In genomic region chr7:151250181-151251095, GRCh38 we compare ENCODE assay signal across 9 cellular contexts. TPM values are rescaled to one million over a fixed set of nuclear protein-coding genes. Genes with fewer than 3 reads are reported as not detected.
DNase-seq lines count a peak whose midpoint lies in the region; ATAC-seq and TF ChIP-seq lines count a peak whose summit lies in the region.
"Had no signal": no experiment of that assay in that cellular context is flagged by ENCODE, and none has a peak within 500 bp of the region (broad histone marks: within the 10 kb centered on the region; RNA-seq: fewer than 3 reads in every experiment).

No MANE protein-coding gene starts in this region.

- H2BK120ac ChIP-seq in mesendoderm (ENCODE audit: low read depth, low read length): peak overlapping the region; percentile 3

- no peak overlapping the region for H3K27ac Mint-ChIP-seq in GM23338
- H3K27ac Mint-ChIP-seq in activated CD4-positive, alpha-beta memory T cell treated with anti-CD3 and anti-CD28 coated beads for 36 hours: no peak overlapping the region

- H3K79me2 ChIP-seq in GM23338 (replicated peaks; ENCODE audit: insufficient read depth): no peaks in the 10 kb centered on the region
- no peaks in the 10 kb centered on the region for H3K79me2 ChIP-seq in mesendoderm (ENCODE audit: control insufficient read depth, insufficient read depth, low read length)

- H3K79me1 ChIP-seq in mesendoderm (ENCODE audit: low read length): no peaks in the 10 kb centered on the region

- H3K4me1 ChIP-seq in GM23338 (ENCODE audit: insufficient read depth) (peaks cover 38% of the 10 kb centered on the region), body of pancreas (peaks cover 60% of the 10 kb centered on the region), mesendoderm (ENCODE audit: control insufficient read depth, low read depth, low read length) (peaks cover 30% of the 10 kb centered on the region), stomach (peaks cover 60 to 74% (median 69%) of the 10 kb centered on the region in 4 donors)

- no peaks in the 10 kb centered on the region; the same call in 2 of the 3 replicates for H3K9me3 Mint-ChIP-seq in GM23338
- no peaks in the 10 kb centered on the region for H3K9me3 Mint-ChIP-seq in activated CD4-positive, alpha-beta memory T cell treated with anti-CD3 and anti-CD28 coated beads for 36 hours

- H4K20me1 ChIP-seq in GM23338 (replicated peaks; ENCODE audit: insufficient read depth): no peaks in the 10 kb centered on the region

- H4K8ac ChIP-seq in mesendoderm (ENCODE audit: low read depth, low read length): no peak overlapping the region

- in situ Hi-C loops in brain microvascular endothelial cell (cut with HindIII; ENCODE audit: low pct_ligation_motif_present, low sequenced_read_pairs): no loop called here

- no peaks in the 10 kb centered on the region; the same call in 2 of the 3 replicates for H3K36me3 Mint-ChIP-seq in GM23338 (ENCODE audit: low read depth)
- no peaks in the 10 kb centered on the region for H3K36me3 Mint-ChIP-seq in activated CD4-positive, alpha-beta memory T cell treated with anti-CD3 and anti-CD28 coated beads for 36 hours

- POLR2A ChIA-PET in activated CD4-positive, alpha-beta memory T cell treated with anti-CD3 and anti-CD28 coated beads for 36 hours (lab: Charles Lee): no interaction called here

- H3K36me3 ChIP-seq in GM23338 (ENCODE audit: insufficient read depth): no peaks in the 10 kb centered on the region
- no peaks in the 10 kb centered on the region for H3K36me3 ChIP-seq in body of pancreas (replicated peaks in 1 of 2; ENCODE audit: insufficient read depth in 1 of 2, low read depth in 2 of 2)
- H3K36me3 ChIP-seq in mesendoderm (ENCODE audit: control insufficient read depth, insufficient read depth, low read length): no peaks in the 10 kb centered on the region
- H3K36me3 ChIP-seq in stomach: no peaks in the 10 kb centered on the region
- H3K36me3 ChIP-seq in brain microvascular endothelial cell (replicated peaks): no peaks in the 10 kb centered on the region

- H3K27me3 ChIP-seq in GM23338 (ENCODE audit: insufficient read depth) (peaks cover 83% of the 10 kb centered on the region), body of pancreas (no peaks in the 10 kb centered on the region), mesendoderm (ENCODE audit: insufficient read depth, low read length, poor library complexity) (no peaks in the 10 kb centered on the region), stomach (peaks cover 0 to 52% (median 13%) of the 10 kb centered on the region in 3 donors), brain microvascular endothelial cell (replicated peaks) (peaks cover under 1% of the 10 kb centered on the region)

- peak overlapping the region; percentile 84 for H2AK5ac ChIP-seq in mesendoderm (ENCODE audit: low read length)

- H3K4me2 ChIP-seq in GM23338 (peak overlapping the region; percentile 90), mesendoderm (ENCODE audit: low read length) (no peak overlapping the region)

- peak overlapping the region; percentile 16 for H3K18ac ChIP-seq in mesendoderm (ENCODE audit: low read length)

- ATAC-seq in GM23338: no peak
- no peak for ATAC-seq in body of pancreas
- no peak for ATAC-seq in GM18519 (IDR thresholded peaks at IDR 0.05; ENCODE audit: low FRiP score, unreplicated experiment)

- H3K9me3 ChIP-seq in body of pancreas (no peaks in the 10 kb centered on the region), stomach (no peaks in the 10 kb centered on the region)

- no peak overlapping the region for H4K5ac ChIP-seq in mesendoderm (ENCODE audit: low read length)

- H3K27me3 Mint-ChIP-seq in GM23338 (ENCODE audit: insufficient read depth, low read depth, poor library complexity): peaks cover 81% of the 10 kb centered on the region
- peaks cover 66% of the 10 kb centered on the region for H3K27me3 Mint-ChIP-seq in activated CD4-positive, alpha-beta memory T cell treated with anti-CD3 and anti-CD28 coated beads for 36 hours

- TF ChIP-seq POLR2A in body of pancreas (IDR thresholded peaks at IDR 0.05) (no peak), stomach (IDR thresholded peaks at IDR 0.05) (no peak)

- peak overlapping the region; percentile 7 for H3K9ac ChIP-seq in mesendoderm (ENCODE audit: low read length)

- peaks cover 10% of the 10 kb centered on the region for H3F3A ChIP-seq in GM23338 (replicated peaks; ENCODE audit: low read depth)

- no peak overlapping the region for H3K23ac ChIP-seq in mesendoderm (ENCODE audit: low read length)

- 54 to 67% methylated on average over 5 to 6 of the region's 6 CpGs for WGBS in body of pancreas, 2 donors
- WGBS in mesendoderm (ENCODE audit: extremely low coverage, insufficient coverage, low lambda C conversion rate): no CpG with 5 or more reads among the region's 6 CpGs
- 49 to 56% (median 54%) methylated on average over 6 of the region's 6 CpGs for WGBS in stomach, 5 donors

- DNase-seq in GM23338 (ENCODE audit: low spot score): no peak
- DNase-seq in body of pancreas: no peak
- no peak for DNase-seq in mesendoderm
- no peak for DNase-seq in stomach
- DNase-seq in NCI-H146 (lab: John Stamatoyannopoulos, UW): no peak
- no peak for DNase-seq in brain microvascular endothelial cell
- DNase-seq in activated CD4-positive, alpha-beta memory T cell treated with anti-CD3 and anti-CD28 coated beads for 36 hours: no peak

- peaks cover 61% of the 10 kb centered on the region for H3K4me1 Mint-ChIP-seq in GM23338
- peaks cover 20% of the 10 kb centered on the region for H3K4me1 Mint-ChIP-seq in activated CD4-positive, alpha-beta memory T cell treated with anti-CD3 and anti-CD28 coated beads for 36 hours (ENCODE audit: low read depth)

- H3K4ac ChIP-seq in mesendoderm (ENCODE audit: low read depth, low read length): no peak overlapping the region

- H3K27ac ChIP-seq in GM23338 (ENCODE audit: low read depth) (no peak overlapping the region), body of pancreas (peak overlapping the region; percentile 12 to 93 (median 90)), mesendoderm (ENCODE audit: low read depth, low read length) (no peak overlapping the region), stomach (peak overlapping the region; percentile 88 to 94 (median 92)), brain microvascular endothelial cell (no peak overlapping the region)

- peak overlapping the region; percentile 94 for H3K4me3 ChIP-seq in GM23338
- no peak overlapping the region for H3K4me3 ChIP-seq in body of pancreas
- H3K4me3 ChIP-seq in mesendoderm (ENCODE audit: low read length): no peak overlapping the region
- peak overlapping the region in 3 of 4 donors; percentile 50 to 61 (median 59) for H3K4me3 ChIP-seq in stomach
- H3K4me3 ChIP-seq in brain microvascular endothelial cell (ENCODE audit: low read depth, low read length): no peak overlapping the region

- H2AFZ ChIP-seq in GM23338: no peak overlapping the region

- intact Hi-C loops in body of pancreas (cut with DNase I): no loop called here
- intact Hi-C loops in stomach (cut with DNase I; ENCODE audit: low total_unique reads): no loop called here
- intact Hi-C loops in activated CD4-positive, alpha-beta memory T cell treated with anti-CD3 and anti-CD28 coated beads for 36 hours (cut with micrococcal nuclease): no loop called here

- H3K9me2 ChIP-seq in GM23338 (ENCODE audit: insufficient read depth): no peaks in the 10 kb centered on the region

- no peak for TF ChIP-seq EP300 in stomach (IDR thresholded peaks at IDR 0.05)

- H2BK5ac ChIP-seq in mesendoderm (ENCODE audit: low read length): no peak overlapping the region

- TF ChIP-seq CTCF in GM23338 (conservative IDR thresholded peaks at IDR 0.05; ENCODE audit: low read depth in 2 of 2): no peak
- no peak for TF ChIP-seq CTCF in body of pancreas (IDR thresholded peaks at IDR 0.05)
- TF ChIP-seq CTCF in stomach (IDR thresholded peaks at IDR 0.05): peak in 1 of 7 experiments; percentile 8
- TF ChIP-seq CTCF in brain microvascular endothelial cell (IDR thresholded peaks at IDR 0.05; ENCODE audit: low read depth, low read length, missing control alignments): no peak

- H3K4me3 Mint-ChIP-seq in GM23338: peak overlapping the region; percentile 69
- no peak overlapping the region for H3K4me3 Mint-ChIP-seq in activated CD4-positive, alpha-beta memory T cell treated with anti-CD3 and anti-CD28 coated beads for 36 hours

- H2BK15ac ChIP-seq in mesendoderm (replicated peaks; ENCODE audit: low read depth): no peak overlapping the region

- H3K56ac ChIP-seq in mesendoderm (ENCODE audit: low read length): peak overlapping the region; percentile 53

- CTCF ChIA-PET in activated CD4-positive, alpha-beta memory T cell treated with anti-CD3 and anti-CD28 coated beads for 36 hours (lab: Charles Lee): interaction anchor here (0.7 to 0.9 kb wide), 2 partner anchors 82 to 198 kb away, joined by 3 read pairs; no protein-coding TSS in a partner anchor

RNA-seq across cellular contexts. Expression of gene SMARCD3, which starts 1.9 kb away (rescaled TPM):
- total RNA-seq in GM23338 (2014; rRNA removed; shearing (Covaris generic)): 2.2 and 3.3 TPM in 2 replicates
- 2.7 and 4.0 TPM in 2 replicates for polyA plus RNA-seq in GM23338 (2016; fragmentation: Nextera tagmentation; extraction: Ambion mirVana)
- total RNA-seq in body of pancreas: 10 to 100 TPM; 22.3 to 37.2 TPM
- 7.4 TPM for polyA plus RNA-seq in mesendoderm (2013, experiment 1 of 2)
- 5.9 TPM for polyA plus RNA-seq in mesendoderm (2013, experiment 2 of 2)
- 100 to 1,000 TPM in 1 of 5 donors, 10 to 100 TPM in 4; 11.6 to 105 (median 22.5) TPM for total RNA-seq in stomach
- polyA plus RNA-seq in stomach: 10 to 100 TPM; 27.4 to 43.5 (median 38.6) TPM
- total RNA-seq in activated CD4-positive, alpha-beta memory T cell treated with anti-CD3 and anti-CD28 coated beads for 36 hours: 1 to 10 TPM; 4.4 to 5.5 TPM

RNA-seq across cellular contexts. Expression of gene CHPF2, which starts 18.2 kb away (rescaled TPM):
- 24.9 and 26.1 TPM in 2 replicates for total RNA-seq in GM23338 (2014; rRNA removed; shearing (Covaris generic))
- 4.8 and 5.4 TPM in 2 replicates for polyA plus RNA-seq in GM23338 (2016; fragmentation: Nextera tagmentation; extraction: Ambion mirVana)
- total RNA-seq in body of pancreas: 10 to 100 TPM; 24.4 to 52.1 TPM
- polyA plus RNA-seq in mesendoderm (2013, experiment 1 of 2): 7.4 TPM
- polyA plus RNA-seq in mesendoderm (2013, experiment 2 of 2): 7.9 TPM
- total RNA-seq in stomach: 100 to 1,000 TPM in 1 of 5 donors, 10 to 100 TPM in 4; 12.8 to 100 (median 66.9) TPM
- 10 to 100 TPM in 2 of 3 donors, 1 to 10 TPM in 1; 5.8 to 15.5 (median 13.8) TPM for polyA plus RNA-seq in stomach
- total RNA-seq in activated CD4-positive, alpha-beta memory T cell treated with anti-CD3 and anti-CD28 coated beads for 36 hours: 10 to 100 TPM; 33.6 to 34.2 TPM

RNA-seq across cellular contexts. Expression of gene ABCF2, which starts 23.4 kb away (rescaled TPM):
- total RNA-seq in GM23338 (2014; rRNA removed; shearing (Covaris generic)): 47.9 and 58.7 TPM in 2 replicates
- 17.8 and 18.7 TPM in 2 replicates for polyA plus RNA-seq in GM23338 (2016; fragmentation: Nextera tagmentation; extraction: Ambion mirVana)
- 10 to 100 TPM; 11.9 to 13.5 TPM for total RNA-seq in body of pancreas
- polyA plus RNA-seq in mesendoderm (2013, experiment 1 of 2): 36.4 TPM
- 36.2 TPM for polyA plus RNA-seq in mesendoderm (2013, experiment 2 of 2)
- total RNA-seq in stomach: 10 to 100 TPM in 3 of 5 donors, 1 to 10 TPM in 2; 5.2 to 28.0 (median 13.4) TPM
- polyA plus RNA-seq in stomach: 10 to 100 TPM; 14.3 to 16.3 (median 16.1) TPM
- 10 to 100 TPM; 41.1 to 41.2 TPM for total RNA-seq in activated CD4-positive, alpha-beta memory T cell treated with anti-CD3 and anti-CD28 coated beads for 36 hours

RNA-seq across cellular contexts. Expression of gene H2BK1, which starts 40.1 kb away (rescaled TPM):
- total RNA-seq in GM23338 (2014; rRNA removed; shearing (Covaris generic)): not detected in 2 replicates
- polyA plus RNA-seq in GM23338 (2016; fragmentation: Nextera tagmentation; extraction: Ambion mirVana): not detected in 2 replicates
- total RNA-seq in body of pancreas: not detected
- polyA plus RNA-seq in mesendoderm (2013, experiment 1 of 2): not detected
- not detected for polyA plus RNA-seq in mesendoderm (2013, experiment 2 of 2)
- total RNA-seq in stomach: not detected
- not detected for polyA plus RNA-seq in stomach
- total RNA-seq in activated CD4-positive, alpha-beta memory T cell treated with anti-CD3 and anti-CD28 coated beads for 36 hours: not detected
- total RNA-seq: mesenteric fat pad had no signal

Comparison
In these comparisons a context has a peak if more than half of its experiments do, and no peak if none do; other contexts are left out.
1. H3K27ac ChIP-seq: peak in body of pancreas (4 of 4) and stomach (5 of 5); none in GM23338 (single experiment), mesendoderm (single experiment) and brain microvascular endothelial cell (single experiment).
2. H3K4me3 ChIP-seq: peak in GM23338 (single experiment) and stomach (3 of 4); none in body of pancreas (0 of 2), mesendoderm (single experiment) and brain microvascular endothelial cell (single experiment).